In the genomic region with DNA sequence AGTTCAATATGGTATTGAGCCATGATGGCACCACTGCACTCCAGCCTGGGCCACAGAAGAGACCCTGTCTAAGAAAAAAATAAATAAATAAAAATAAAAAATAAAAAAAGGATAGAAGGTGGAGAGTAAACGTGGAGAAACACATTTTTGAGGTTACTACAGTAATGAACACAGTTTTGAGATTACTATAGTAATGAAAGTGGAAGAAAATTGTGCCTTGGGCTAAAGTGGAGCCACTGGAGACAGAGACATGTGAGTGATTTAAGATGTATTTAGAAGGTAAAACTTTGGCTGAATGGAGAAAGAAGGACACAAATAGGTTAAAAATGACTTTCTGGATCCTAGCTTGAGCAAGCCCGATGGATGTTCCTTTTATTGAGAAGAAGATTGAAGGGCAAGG, we compare ENCODE assay signal across 32 cellular contexts.
DNase-seq lines count a peak whose midpoint lies in the region; ATAC-seq, FAIRE-seq and TF ChIP-seq lines count a peak whose summit lies in the region.
"Had no signal": no experiment of that assay in that cellular context is flagged by ENCODE, and none has a peak within 500 bp of the region (broad histone marks: within the 10 kb centered on the region; RNA-seq: fewer than 3 reads in every experiment).

No MANE protein-coding gene starts in this region.

- in situ Hi-C loops in IMR-90 (cut with MboI; ENCODE audit: low sequenced_read_pairs), result no loop called here
- in situ Hi-C loops in GM12878 (cut with MboI), result no loop called here

- DNase-seq in IMR-90 (no peak), GM12878 (ENCODE audit: low read depth, low spot score) (no peak), SIG-M5 (lab: John Stamatoyannopoulos, UW) (no peak), NCI-H2171 treated with DMSO at 0.1 percent for 48 hours (lab: John Stamatoyannopoulos, UW) (no peak)
- no peak for DNase-seq in activated CD4-positive, alpha-beta T cell treated with anti-CD3 and anti-CD28 coated beads, Interleukin-2, amount 50 U/mL, for 4 hours
- DNase-seq: activated CD4-positive, CD25-positive, alpha-beta regulatory T cell; activated naive CD4-positive, alpha-beta T cell treated with anti-CD3 and anti-CD28 coated beads, Interleukin-2, amount 50 U/mL, for 16 hours; AML-193; amniotic stem cell; CD4-positive, alpha-beta T cell; effector CD4-positive, alpha-beta T cell; KBM-7; kidney; MM.1S; naive B cell; NCI-H2029 treated with DMSO at 0.1 percent for 48 hours; NCI-H2227 treated with DMSO at 0.1 percent for 48 hours; NCI-H748 treated with DMSO at 0.1 percent for 48 hours; stimulated activated CD8-positive, alpha-beta memory T cell treated with anti-CD3 and anti-CD28 coated beads, Interleukin-4, amount 100 ng/mL, for 48 hours; stimulated activated naive CD8-positive, alpha-beta T cell treated with anti-CD3 and anti-CD28 coated beads, Interleukin-15, amount 100 ng/mL, for 72 hours; SW 1271; T1000 had no signal

- peaks cover 3% of the 10 kb centered on the region; the same call in 1 of the 2 replicates for H3K9me1 ChIP-seq in IMR-90 (ENCODE audit: insufficient read depth, low read length)

- H3K4ac ChIP-seq in IMR-90 (ENCODE audit: low read depth, low read length), result peak overlapping the region; percentile 85

- peak overlapping the region; percentile 90 for H2BK120ac ChIP-seq in IMR-90 (ENCODE audit: low read depth, low read length)

- SMC1A ChIA-PET in GM12878 (lab: Charles Lee; ENCODE audit: uncharacterized antibody, unreplicated experiment), result interaction anchor here (0.9 to 5.7 kb wide), 9 partner anchors 8 to 192 kb away, joined by 3 to 30 read pairs (median 6); no protein-coding TSS in a partner anchor

- peak overlapping the region; percentile 85 for H2BK15ac ChIP-seq in IMR-90 (ENCODE audit: low read depth, low read length)

- dilution Hi-C loops in IMR-90 (cut with HindIII; ENCODE audit: low sequenced_read_pairs, unreplicated experiment), result no loop called here

- H3K9ac ChIP-seq in IMR-90 (ENCODE audit: low read depth, low read length), result no peak overlapping the region
- no peak overlapping the region for H3K9ac ChIP-seq in GM12878 (ENCODE audit: control insufficient read depth, insufficient read depth, low read length)

- intact Hi-C loops in IMR-90 (cut with micrococcal nuclease) (loop anchor here (5.0 kb wide), 1 partner anchor 191 kb away; no protein-coding TSS in a partner anchor), GM12878 (cut with micrococcal nuclease; ENCODE audit: unreplicated experiment) (no loop called here)

- peak overlapping the region; percentile 90 for H2BK20ac ChIP-seq in IMR-90 (ENCODE audit: low read depth, low read length)

- no TSS peak for BruUV-seq in IMR-90 (replicated peaks; lab: Mats Ljungman, UMichigan)
- BruUV-seq in GM12878 (replicated peaks; lab: Mats Ljungman, UMichigan), result no TSS peak

- H4K5ac ChIP-seq in IMR-90 (ENCODE audit: low read depth, low read length), result peak overlapping the region; percentile 90; the same call in 1 of the 2 replicates

- no peaks in the 10 kb centered on the region for H3K9me3 ChIP-seq in IMR-90 (ENCODE audit: control insufficient read depth, insufficient read depth, low read length)
- H3K9me3 ChIP-seq in GM12878 (replicated peaks; ENCODE audit: control insufficient read depth, insufficient read depth, low read length), result no peaks in the 10 kb centered on the region
- H3K9me3 ChIP-seq: vagina had no signal

- H2AFZ ChIP-seq in IMR-90 (replicated peaks; ENCODE audit: low read length, poor library complexity) (no peak overlapping the region), GM12878 (ENCODE audit: control insufficient read depth, low read depth, low read length) (0 out of 2 replicates have a peak overlapping the region, but pooled peaks have one; percentile 26)

- CTCF ChIA-PET in IMR-90 (lab: Yijun Ruan, JAX) (interaction anchor here (1.6 kb wide), 1 partner anchor 27 kb away, joined by 5 read pairs; no protein-coding TSS in a partner anchor), GM12878 (lab: Yijun Ruan, JAX) (interaction anchor here (0.6 to 1.7 kb wide), 6 partner anchors 9 to 193 kb away, joined by 3 to 7 read pairs (median 4); no protein-coding TSS in a partner anchor)

- H2BK5ac ChIP-seq in IMR-90 (ENCODE audit: low read depth, low read length, poor library complexity, severe bottlenecking), result peak overlapping the region; percentile 93

- H3K56ac ChIP-seq in IMR-90 (ENCODE audit: extremely low read depth, insufficient read depth, low read length), result peak overlapping the region; percentile 13; the same call in 1 of the 2 replicates

- peak overlapping the region; percentile 19; the same call in 1 of the 2 replicates for H3K23ac ChIP-seq in IMR-90 (ENCODE audit: low read depth, low read length)

- no peak overlapping the region for H2AK9ac ChIP-seq in IMR-90 (replicated peaks; ENCODE audit: low read depth, low read length, poor library complexity)

- POLR2A ChIA-PET in IMR-90 (lab: Charles Lee; ENCODE audit: unreplicated experiment), result no interaction called here
- POLR2A ChIA-PET in GM12878 (lab: Charles Lee), result interaction anchor here (1.2 to 1.4 kb wide), 3 partner anchors 8 to 52 kb away, joined by 3 to 6 read pairs (median 3); no protein-coding TSS in a partner anchor

- H3K27ac ChIP-seq in 22Rv1 (peak overlapping the region; percentile 94), IMR-90 (ENCODE audit: insufficient read depth, low read length) (peak overlapping the region; percentile 60), GM12878 (ENCODE audit: control insufficient read depth, insufficient read depth) (no peak overlapping the region)
- H3K27ac ChIP-seq: vagina had no signal

- H3K4me2 ChIP-seq in IMR-90 (ENCODE audit: low read depth, low read length), result no peak overlapping the region
- H3K4me2 ChIP-seq in GM12878 (ENCODE audit: control insufficient read depth, insufficient read depth), result no peak overlapping the region

- H3K4me1 ChIP-seq in IMR-90 (ENCODE audit: control insufficient read depth, insufficient read depth, low read length) (peaks cover 10% of the 10 kb centered on the region; the same call in 1 of the 2 replicates), GM12878 (ENCODE audit: control insufficient read depth, insufficient read depth, low read length) (no peaks in the 10 kb centered on the region)
- H3K4me1 ChIP-seq: vagina had no signal

- peak overlapping the region; percentile 83 for H3K18ac ChIP-seq in IMR-90 (ENCODE audit: low read depth, low read length)

- no peak for FAIRE-seq in GM12878 (lab: Jason Lieb, UNC)
- FAIRE-seq: A204.1, bronchial epithelial cell, colon, D721Med, GM19239, HTR-8/SVneo, kidney had no signal

- H2AK5ac ChIP-seq in IMR-90 (ENCODE audit: low read depth, low read length), result peak overlapping the region; percentile 80

- peak overlapping the region; percentile 80 to 91 for H4K8ac ChIP-seq in IMR-90 (ENCODE audit: low read depth in 2 of 2, low read length in 2 of 2)

- H3K4me3 ChIP-seq in IMR-90 (ENCODE audit: insufficient read depth, low read depth, low read length), result no peak overlapping the region
- H3K4me3 ChIP-seq in GM12878, result no peak overlapping the region
- H3K4me3 ChIP-seq: vagina had no signal

- TF ChIP-seq EP300 in GM12878 (IDR thresholded peaks at IDR 0.05; ENCODE audit: borderline replicate concordance in 1 of 2, control insufficient read depth in 1 of 2, low read depth in 2 of 2, low read length in 2 of 2), result no peak

- H4K91ac ChIP-seq in IMR-90 (ENCODE audit: insufficient read depth, low read depth, low read length), result peak overlapping the region; percentile 86

- 100% methylated on average over 1 of the region's 2 CpGs; no CpG with 5 or more reads in 1 of the 2 experiments for WGBS in IMR-90 (ENCODE audit: extremely low coverage in 2 of 2, insufficient read length in 1 of 2), 2 experiments
- 21% methylated on average over 2 of the region's 2 CpGs for WGBS in GM12878 (ENCODE audit: insufficient coverage, insufficient replicate concordance, low lambda C conversion rate, missing lambda C conversion rate)

- TF ChIP-seq RAD21 in IMR-90 (IDR thresholded peaks at IDR 0.05; ENCODE audit: low read length), result no peak
- TF ChIP-seq RAD21 in GM12878 (IDR thresholded peaks at IDR 0.05; ENCODE audit: insufficient read depth, low read depth, low read length), result no peak

- RAD21 ChIA-PET in GM12878 (lab: Charles Lee; ENCODE audit: unreplicated experiment), result interaction anchor here (1.0 to 3.0 kb wide), 9 partner anchors 8 to 192 kb away, joined by 3 to 19 read pairs (median 4); a partner anchor contains a TSS

- no peaks in the 10 kb centered on the region for H3K79me1 ChIP-seq in IMR-90 (ENCODE audit: low read depth in 1 of 2, low read length in 2 of 2)

- TF ChIP-seq POLR2A in IMR-90 (IDR thresholded peaks at IDR 0.05; ENCODE audit: low read depth, low read length) (no peak), GM12878 (IDR thresholded peaks at IDR 0.05; ENCODE audit: low read depth, low read length) (no peak)

- H3K36me3 ChIP-seq in IMR-90 (ENCODE audit: control insufficient read depth, insufficient read depth, low read length), result no peaks in the 10 kb centered on the region
- H3K36me3 ChIP-seq in GM12878 (ENCODE audit: control insufficient read depth in 2 of 2, insufficient read depth in 2 of 2, low read length in 1 of 2), result no peaks in the 10 kb centered on the region
- H3K36me3 ChIP-seq: vagina had no signal

- H4K20me1 ChIP-seq in IMR-90 (ENCODE audit: insufficient read depth, low read length), result no peaks in the 10 kb centered on the region
- no peaks in the 10 kb centered on the region for H4K20me1 ChIP-seq in GM12878 (ENCODE audit: control insufficient read depth, insufficient read depth)

- TF ChIP-seq CTCF in 22Rv1 (IDR thresholded peaks at IDR 0.05) (no peak), IMR-90 (conservative IDR thresholded peaks at IDR 0.05; ENCODE audit: low read depth, low read length) (no peak), GM12878 (IDR thresholded peaks at IDR 0.05 in 2 of 3, conservative IDR thresholded peaks at IDR 0.05 in 1 of 3; ENCODE audit: control insufficient read depth in 2 of 3, extremely low read depth in 1 of 3, insufficient read depth in 1 of 3, low read depth in 3 of 3, low read length in 3 of 3) (no peak)

- peak overlapping the region; percentile 75 for H3K14ac ChIP-seq in IMR-90 (replicated peaks; ENCODE audit: low read depth, low read length)

- H3K27me3 ChIP-seq in IMR-90 (ENCODE audit: control insufficient read depth, insufficient read depth, low read length) (no peaks in the 10 kb centered on the region), GM12878 (replicated peaks in 1 of 2; ENCODE audit: control insufficient read depth in 2 of 2, insufficient read depth in 2 of 2, low read length in 1 of 2) (no peaks in the 10 kb centered on the region)
- H3K27me3 ChIP-seq: vagina had no signal

- no peaks in the 10 kb centered on the region for H3K79me2 ChIP-seq in GM12878 (ENCODE audit: control insufficient read depth, insufficient read depth, low read length)

- peak; percentile 48 for ATAC-seq in GM21390 (IDR thresholded peaks at IDR 0.05; ENCODE audit: unreplicated experiment)
- ATAC-seq in IMR-90 (ENCODE audit: low read depth), result no peak
- ATAC-seq in GM12878, result peak; percentile 73
- no peak for ATAC-seq in HG03039 (IDR thresholded peaks at IDR 0.05; ENCODE audit: unreplicated experiment)
- ATAC-seq: stimulated activated naive CD8-positive, alpha-beta T cell treated with anti-CD3 and anti-CD28 coated beads, Interleukin-15, amount 100 ng/mL, for 72 hours had no signal

TF ChIP-seq in GM12878, 131 proteins besides CTCF, POLR2A, EP300 and RAD21 (continues in another document):
- TF ChIP-seq JUNB (IDR thresholded peaks at IDR 0.05) (peak; percentile 61), RUNX3 (IDR thresholded peaks at IDR 0.05; ENCODE audit: low read length) (peak; percentile 16; the same call in 1 of the 2 replicates)

Comparison
In these comparisons a context has a peak if more than half of its experiments do, and no peak if none do; other contexts are left out.
1. ATAC-seq: peak in GM21390 (single experiment) and GM12878 (single experiment); none in IMR-90 (single experiment) and HG03039 (single experiment).